Comparison of ENCODE assay signal across 8 cellular contexts in the genomic region with DNA sequence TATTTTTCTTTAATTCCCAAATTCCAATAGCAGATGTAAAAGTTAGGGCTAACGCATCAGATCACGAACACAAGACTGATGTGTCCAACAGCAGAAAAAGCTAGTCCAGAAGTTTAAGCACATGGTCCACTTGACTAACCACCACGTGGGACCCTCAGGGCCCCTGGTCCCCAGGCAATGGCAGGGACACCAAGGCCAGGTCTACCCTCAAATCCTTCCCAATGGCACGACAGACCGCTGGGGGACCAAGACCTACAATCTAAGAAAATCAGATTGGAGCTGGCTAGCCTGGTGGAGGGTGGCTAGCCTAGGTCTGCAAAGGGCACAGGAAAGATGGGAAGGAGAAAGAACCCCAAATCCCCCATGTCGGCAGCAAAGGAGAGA. TPM values are rescaled to one million over a fixed set of nuclear protein-coding genes. Genes with fewer than 3 reads are reported as not detected.
DNase-seq lines count a peak whose midpoint lies in the region; ATAC-seq, FAIRE-seq and TF ChIP-seq lines count a peak whose summit lies in the region.

No MANE protein-coding gene starts in this region.

- DNase-seq in GM12892 (ENCODE audit: insufficient read length) (peak; percentile 8), T-helper 17 cell (no peak), germinal center (ENCODE audit: low spot score) (peak; percentile 2), NCI-H2029 (lab: John Stamatoyannopoulos, UW) (no peak), HuH-7 (ENCODE audit: low spot score) (no peak), cerebellar nuclear complex (lab: John Stamatoyannopoulos, UW) (no peak)

- H3K9me3 ChIP-seq in T-helper 17 cell (ENCODE audit: control insufficient read depth, low read length, poor library complexity, severe bottlenecking): no peaks in the 10 kb centered on the region

- peak overlapping the region; percentile 97 for H3K4me3 Mint-ChIP-seq in T-helper 17 cell

- no peaks in the 10 kb centered on the region for H3K27me3 Mint-ChIP-seq in T-helper 17 cell

- H3K27ac ChIP-seq in skin epidermis: peak overlapping the region in 4 of 21 experiments; percentile 25 to 98 (median 96)

- H3K4me1 Mint-ChIP-seq in T-helper 17 cell: peaks cover 31% of the 10 kb centered on the region

- no peak for TF ChIP-seq POLR2A in GM12892 (IDR thresholded peaks at IDR 0.05; ENCODE audit: low read depth, low read length)

- H3K4me3 ChIP-seq in skin epidermis: peak overlapping the region in 6 of 7 experiments; percentile 0 to 94 (median 88)

- H3K36me3 Mint-ChIP-seq in T-helper 17 cell (ENCODE audit: low read depth): no peaks in the 10 kb centered on the region

- peak; percentile 38 for FAIRE-seq in GM12892 (lab: Jason Lieb, UNC)

- H3K27ac Mint-ChIP-seq in T-helper 17 cell: peak overlapping the region; percentile 95

- ATAC-seq in T-helper 17 cell (no peak), GM18502 (IDR thresholded peaks at IDR 0.05; ENCODE audit: poor library complexity, unreplicated experiment) (no peak)

RNA-seq across cellular contexts. Expression of a gene that starts 1.5 kb away (rescaled TPM):
- 11.9 TPM for polyA plus RNA-seq in GM12892 (2012; ENCODE audit: missing spikeins)
- 10 to 100 TPM; 70.3 to 71.5 TPM for total RNA-seq in T-helper 17 cell

RNA-seq across cellular contexts. Expression of a gene that starts 13.4 kb away (rescaled TPM):
- 32.7 TPM for polyA plus RNA-seq in GM12892 (2012; ENCODE audit: missing spikeins)
- 10 to 100 TPM; 10.1 to 12.4 TPM for total RNA-seq in T-helper 17 cell

RNA-seq across cellular contexts. Expression of a gene that starts 19.0 kb away (rescaled TPM):
- polyA plus RNA-seq in GM12892 (2012; ENCODE audit: missing spikeins): 102 TPM
- total RNA-seq in T-helper 17 cell: 100 to 1,000 TPM; 140 to 161 TPM

RNA-seq across cellular contexts. Expression of a gene that starts 27.7 kb away (rescaled TPM):
- not detected for polyA plus RNA-seq in GM12892 (2012; ENCODE audit: missing spikeins)
- total RNA-seq in T-helper 17 cell: not detected

RNA-seq across cellular contexts. Expression of a gene that starts 36.3 kb away (rescaled TPM):
- not detected for polyA plus RNA-seq in GM12892 (2012; ENCODE audit: missing spikeins)
- not detected for total RNA-seq in T-helper 17 cell

Comparison
In these comparisons a context has a peak if more than half of its experiments do, and no peak if none do; other contexts are left out.
1. DNase-seq: peak in GM12892 (single experiment) and germinal center (single experiment); none in T-helper 17 cell (0 of 3), NCI-H2029 (single experiment), HuH-7 (single experiment) and cerebellar nuclear complex (0 of 2).